1 cellular context compared by ENCODE assay signal in the genomic region with DNA sequence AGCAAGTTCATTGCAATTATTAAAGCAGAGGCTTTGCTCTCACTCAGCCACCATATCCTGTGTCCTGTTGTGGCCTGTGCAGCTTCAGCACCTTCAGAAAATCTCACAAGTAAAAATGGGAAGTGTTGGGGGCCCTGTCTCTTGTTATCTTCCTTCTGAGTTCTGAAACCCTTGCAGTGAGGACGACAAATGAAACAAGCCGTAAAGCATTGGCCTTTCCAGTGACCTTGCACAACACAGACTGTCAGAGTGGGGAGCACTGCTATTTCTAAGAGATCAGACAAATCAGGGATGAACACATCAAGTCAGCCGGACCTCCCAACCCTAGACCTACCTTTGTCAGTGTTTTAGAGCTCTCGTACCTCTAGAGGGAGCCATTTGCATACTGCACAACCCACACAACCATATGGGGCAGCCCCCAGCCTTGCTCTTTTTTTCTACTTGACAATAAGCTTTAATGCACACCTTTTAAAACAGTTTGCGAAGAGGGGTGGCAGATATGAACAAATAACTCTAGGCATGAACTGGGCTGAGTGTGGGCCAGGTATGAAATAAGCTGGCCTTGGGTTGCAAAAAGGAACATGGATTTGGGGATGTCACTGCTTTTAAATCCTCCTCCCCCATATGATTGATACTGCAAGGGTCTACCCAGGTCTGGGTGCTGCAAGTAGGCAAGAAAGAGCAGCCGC.
TF ChIP-seq lines count a peak whose summit lies in the region.

No MANE protein-coding gene starts in this region.

TF ChIP-seq in liver, 16 proteins besides CTCF, POLR2A, EP300 and RAD21 (continued from another document):
- TF ChIP-seq, protein P1, sequence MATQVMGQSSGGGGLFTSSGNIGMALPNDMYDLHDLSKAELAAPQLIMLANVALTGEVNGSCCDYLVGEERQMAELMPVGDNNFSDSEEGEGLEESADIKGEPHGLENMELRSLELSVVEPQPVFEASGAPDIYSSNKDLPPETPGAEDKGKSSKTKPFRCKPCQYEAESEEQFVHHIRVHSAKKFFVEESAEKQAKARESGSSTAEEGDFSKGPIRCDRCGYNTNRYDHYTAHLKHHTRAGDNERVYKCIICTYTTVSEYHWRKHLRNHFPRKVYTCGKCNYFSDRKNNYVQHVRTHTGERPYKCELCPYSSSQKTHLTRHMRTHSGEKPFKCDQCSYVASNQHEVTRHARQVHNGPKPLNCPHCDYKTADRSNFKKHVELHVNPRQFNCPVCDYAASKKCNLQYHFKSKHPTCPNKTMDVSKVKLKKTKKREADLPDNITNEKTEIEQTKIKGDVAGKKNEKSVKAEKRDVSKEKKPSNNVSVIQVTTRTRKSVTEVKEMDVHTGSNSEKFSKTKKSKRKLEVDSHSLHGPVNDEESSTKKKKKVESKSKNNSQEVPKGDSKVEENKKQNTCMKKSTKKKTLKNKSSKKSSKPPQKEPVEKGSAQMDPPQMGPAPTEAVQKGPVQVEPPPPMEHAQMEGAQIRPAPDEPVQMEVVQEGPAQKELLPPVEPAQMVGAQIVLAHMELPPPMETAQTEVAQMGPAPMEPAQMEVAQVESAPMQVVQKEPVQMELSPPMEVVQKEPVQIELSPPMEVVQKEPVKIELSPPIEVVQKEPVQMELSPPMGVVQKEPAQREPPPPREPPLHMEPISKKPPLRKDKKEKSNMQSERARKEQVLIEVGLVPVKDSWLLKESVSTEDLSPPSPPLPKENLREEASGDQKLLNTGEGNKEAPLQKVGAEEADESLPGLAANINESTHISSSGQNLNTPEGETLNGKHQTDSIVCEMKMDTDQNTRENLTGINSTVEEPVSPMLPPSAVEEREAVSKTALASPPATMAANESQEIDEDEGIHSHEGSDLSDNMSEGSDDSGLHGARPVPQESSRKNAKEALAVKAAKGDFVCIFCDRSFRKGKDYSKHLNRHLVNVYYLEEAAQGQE (IDR thresholded peaks at IDR 0.05) = no peak
- TF ChIP-seq GABPA (IDR thresholded peaks at IDR 0.05 in 1 of 2, conservative IDR thresholded peaks at IDR 0.05 in 1 of 2) (no peak), RXRA (IDR thresholded peaks at IDR 0.05) (no peak)
- TF ChIP-seq, protein P2, sequence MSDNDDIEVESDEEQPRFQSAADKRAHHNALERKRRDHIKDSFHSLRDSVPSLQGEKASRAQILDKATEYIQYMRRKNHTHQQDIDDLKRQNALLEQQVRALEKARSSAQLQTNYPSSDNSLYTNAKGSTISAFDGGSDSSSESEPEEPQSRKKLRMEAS (IDR thresholded peaks at IDR 0.05) = no peak
